21 cellular contexts compared by ENCODE assay signal in the genomic region with DNA sequence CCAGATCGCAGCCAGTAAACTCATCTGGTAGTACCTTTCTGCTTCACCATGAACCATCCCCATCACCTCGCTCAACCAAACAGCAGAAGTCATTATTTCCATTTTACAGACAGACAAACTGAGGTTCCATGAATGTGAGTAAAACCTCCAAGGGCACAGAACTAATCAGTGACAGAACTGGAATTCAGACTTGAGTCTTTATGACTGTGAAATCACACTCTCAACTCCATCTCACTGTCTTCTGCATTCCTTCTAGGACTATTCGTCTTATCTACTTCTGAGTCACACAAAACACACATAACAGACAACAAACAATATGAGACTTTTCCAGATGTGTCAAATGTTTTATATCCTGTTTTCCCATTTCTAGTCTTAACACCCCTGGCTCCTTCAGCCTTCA. TPM values are rescaled to one million over a fixed set of nuclear protein-coding genes. Genes with fewer than 3 reads are reported as not detected.
A peak's percentile ranks its signal among the peaks of the same experiment; 100 is the strongest.
DNase-seq lines count a peak whose midpoint lies in the region; ATAC-seq and TF ChIP-seq lines count a peak whose summit lies in the region.
"Had no signal": no experiment of that assay in that cellular context is flagged by ENCODE, and none has a peak within 500 bp of the region (broad histone marks: within the 10 kb centered on the region; RNA-seq: fewer than 3 reads in every experiment).

No MANE protein-coding gene starts in this region.

- H4K8ac ChIP-seq in mesenchymal stem cell (ENCODE audit: low read length) = no peak overlapping the region

- no peak overlapping the region for H2BK5ac ChIP-seq in mesenchymal stem cell (ENCODE audit: low read depth, low read length, poor library complexity, severe bottlenecking)

- no peak overlapping the region for H4K91ac ChIP-seq in mesenchymal stem cell (ENCODE audit: low read length)

- H3K4me1 Mint-ChIP-seq in CD8-positive, alpha-beta memory T cell = peaks cover 4 to 25% (median 16%) of the 10 kb centered on the region in 3 donors

- no peak overlapping the region for H3K14ac ChIP-seq in mesenchymal stem cell (ENCODE audit: low read length in 2 of 2)

- H3K23ac ChIP-seq in mesenchymal stem cell (ENCODE audit: low read length in 2 of 2) = no peak overlapping the region

- H3K27me3 Mint-ChIP-seq in CD8-positive, alpha-beta memory T cell = no peaks in the 10 kb centered on the region
- H3K27me3 Mint-ChIP-seq: activated naive CD4-positive, alpha-beta T cell treated with anti-CD3 and anti-CD28 coated beads, Interleukin-2, amount 50 U/mL, for 24 hours; naive B cell had no signal

- no peak overlapping the region for H3K4me2 ChIP-seq in mesenchymal stem cell (ENCODE audit: low read length, poor library complexity, severe bottlenecking)

- H3K79me1 ChIP-seq in mesenchymal stem cell (replicated peaks; ENCODE audit: low read length, poor library complexity, severe bottlenecking) = peaks cover 45% of the 10 kb centered on the region

- H2AFZ ChIP-seq in mesenchymal stem cell (ENCODE audit: low read depth, low read length) = no peak overlapping the region
- H2AFZ ChIP-seq: parathyroid adenoma had no signal

- no peak overlapping the region for H2BK120ac ChIP-seq in mesenchymal stem cell (ENCODE audit: low read depth, low read length)

- POLR2A ChIA-PET in CD8-positive, alpha-beta memory T cell (lab: Charles Lee) = no interaction called here

- H3K27ac ChIP-seq in mesenchymal stem cell (ENCODE audit: low read length, poor library complexity, severe bottlenecking) = no peak overlapping the region
- H3K27ac ChIP-seq in CD8-positive, alpha-beta memory T cell (ENCODE audit: low read depth, low read length) = no peak overlapping the region
- H3K27ac ChIP-seq: cardiac muscle cell, gastrocnemius medialis, parathyroid adenoma, suprapubic skin had no signal

- no peak overlapping the region for H3K9ac ChIP-seq in mesenchymal stem cell (ENCODE audit: low read length)
- H3K9ac ChIP-seq: parathyroid adenoma had no signal

- H3K9me3 ChIP-seq in mesenchymal stem cell (ENCODE audit: control insufficient read depth, low read length) = no peaks in the 10 kb centered on the region
- no peaks in the 10 kb centered on the region for H3K9me3 ChIP-seq in CD8-positive, alpha-beta memory T cell (ENCODE audit: low read length)
- H3K9me3 ChIP-seq: gastrocnemius medialis, HAP-1, suprapubic skin had no signal

- H3K4me3 ChIP-seq in choroid plexus epithelial cell (ENCODE audit: low read depth, low read length) (no peak overlapping the region), mesenchymal stem cell (ENCODE audit: insufficient read depth in 1 of 2, low read depth in 1 of 2, low read length in 2 of 2) (no peak overlapping the region)
- no peak overlapping the region for H3K4me3 ChIP-seq in CD8-positive, alpha-beta memory T cell (ENCODE audit: low read length)
- H3K4me3 ChIP-seq: cardiac muscle cell, gastrocnemius medialis, HAP-1, suprapubic skin had no signal

- no peak for ATAC-seq in GM19463 (IDR thresholded peaks at IDR 0.05; ENCODE audit: unreplicated experiment)
- ATAC-seq: gastrocnemius medialis had no signal

- H3K27me3 ChIP-seq in mesenchymal stem cell (ENCODE audit: control insufficient read depth in 1 of 2, insufficient read depth in 1 of 2, low read length in 2 of 2) = no peaks in the 10 kb centered on the region
- no peaks in the 10 kb centered on the region for H3K27me3 ChIP-seq in CD8-positive, alpha-beta memory T cell (ENCODE audit: insufficient read depth, low read length, poor library complexity, severe bottlenecking)
- H3K27me3 ChIP-seq: cardiac muscle cell, gastrocnemius medialis, suprapubic skin had no signal

- DNase-seq in Daoy (ENCODE audit: low read depth) = peak; percentile 19
- DNase-seq in M059J (ENCODE audit: low read depth) = peak; percentile 4
- DNase-seq in choroid plexus epithelial cell (ENCODE audit: low read depth) = peak; percentile 81
- peak; percentile 86 for DNase-seq in mesenchymal stem cell
- DNase-seq in activated effector memory CD4-positive, alpha-beta T cell treated with Interleukin-2 at 50 U/mL for 16 hours = no peak
- DNase-seq in CD8-positive, alpha-beta memory T cell = no peak
- DNase-seq in foreskin melanocyte = no peak
- DNase-seq: effector CD8-positive, alpha-beta T cell; gastrocnemius medialis; Kasumi-1; naive B cell; NCI-H1417; NCI-H2171; stimulated activated CD4-positive, alpha-beta T cell treated with anti-CD3 and anti-CD28 coated beads, Interleukin-4, amount 100 ng/mL, for 24 hours; stimulated activated CD8-positive, alpha-beta memory T cell treated with anti-CD3 and anti-CD28 coated beads, Interleukin-4, amount 100 ng/mL, for 48 hours had no signal

- no peak overlapping the region for H2BK15ac ChIP-seq in mesenchymal stem cell (ENCODE audit: low read depth, poor library complexity, severe bottlenecking)

- peak overlapping the region in 1 of 2 experiments; percentile 21 for H3K18ac ChIP-seq in mesenchymal stem cell (ENCODE audit: low read depth in 1 of 2, low read length in 2 of 2)

- no peak overlapping the region for H2AK5ac ChIP-seq in mesenchymal stem cell (ENCODE audit: low read length, severe bottlenecking)

- H3K36me3 ChIP-seq in mesenchymal stem cell (ENCODE audit: control insufficient read depth in 1 of 2, insufficient read depth in 2 of 2, low read depth in 1 of 2, low read length in 2 of 2) = peaks cover 11 to 36% of the 10 kb centered on the region in 2 experiments
- H3K36me3 ChIP-seq in CD8-positive, alpha-beta memory T cell (ENCODE audit: insufficient read depth, low read length) = peaks cover 9% of the 10 kb centered on the region
- H3K36me3 ChIP-seq: cardiac muscle cell had no signal

- H3K36me3 Mint-ChIP-seq in CD8-positive, alpha-beta memory T cell = peaks cover 0 to 61% (median 15%) of the 10 kb centered on the region in 3 donors

- H3K4me1 ChIP-seq in mesenchymal stem cell (ENCODE audit: control insufficient read depth, insufficient read depth, low read depth, low read length) = peaks cover 4% of the 10 kb centered on the region
- no peaks in the 10 kb centered on the region for H3K4me1 ChIP-seq in CD8-positive, alpha-beta memory T cell (ENCODE audit: insufficient read depth, low read length)
- H3K4me1 ChIP-seq: parathyroid adenoma had no signal

- no peaks in the 10 kb centered on the region for H3K9me3 Mint-ChIP-seq in CD8-positive, alpha-beta memory T cell
- H3K9me3 Mint-ChIP-seq: activated naive CD4-positive, alpha-beta T cell treated with anti-CD3 and anti-CD28 coated beads, Interleukin-2, amount 50 U/mL, for 24 hours; naive B cell had no signal

- CTCF ChIA-PET in CD8-positive, alpha-beta memory T cell (lab: Charles Lee) = no interaction called here

- no peak overlapping the region for H2BK12ac ChIP-seq in mesenchymal stem cell (ENCODE audit: low read length in 2 of 2)

- no peak overlapping the region for H3K27ac Mint-ChIP-seq in CD8-positive, alpha-beta memory T cell
- H3K27ac Mint-ChIP-seq: activated naive CD4-positive, alpha-beta T cell treated with anti-CD3 and anti-CD28 coated beads, Interleukin-2, amount 50 U/mL, for 24 hours; naive B cell had no signal

- no peak for TF ChIP-seq CTCF in choroid plexus epithelial cell (conservative IDR thresholded peaks at IDR 0.05; ENCODE audit: low read depth, low read length)

- WGBS in mesenchymal stem cell = 69% methylated on average over 3 of the region's 3 CpGs

- H3K4ac ChIP-seq in mesenchymal stem cell (ENCODE audit: low read depth in 1 of 2, low read length in 2 of 2) = no peak overlapping the region

- no peak overlapping the region for H3K4me3 Mint-ChIP-seq in CD8-positive, alpha-beta memory T cell
- H3K4me3 Mint-ChIP-seq: activated naive CD4-positive, alpha-beta T cell treated with anti-CD3 and anti-CD28 coated beads, Interleukin-2, amount 50 U/mL, for 24 hours; naive B cell had no signal

RNA-seq across cellular contexts. Expression of a gene that starts 9.3 kb away (rescaled TPM):
- total RNA-seq in Daoy (2014; rRNA removed; shearing (Covaris generic)) = 67.8 and 82.6 TPM in 2 replicates
- total RNA-seq in M059J (2014; rRNA removed; shearing (Covaris generic)) = 51.7 and 63.5 TPM in 2 replicates
- 31.3 TPM for polyA plus RNA-seq in mesenchymal stem cell (2013, experiment 1 of 2)
- 31.6 TPM for polyA plus RNA-seq in mesenchymal stem cell (2013, experiment 2 of 2)
- total RNA-seq in CD8-positive, alpha-beta memory T cell = 100 to 1,000 TPM; 170 to 172 TPM
- polyA plus RNA-seq in CD8-positive, alpha-beta memory T cell = 63.4 TPM

Comparison
In these comparisons a context has a peak if more than half of its experiments do, and no peak if none do; other contexts are left out.
1. DNase-seq: peak in Daoy (single experiment), M059J (single experiment), choroid plexus epithelial cell (single experiment) and mesenchymal stem cell (single experiment); none in activated effector memory CD4-positive, alpha-beta T cell treated with Interleukin-2 at 50 U/mL for 16 hours (single experiment), CD8-positive, alpha-beta memory T cell (0 of 5) and foreskin melanocyte (single experiment).